In the genomic region with DNA sequence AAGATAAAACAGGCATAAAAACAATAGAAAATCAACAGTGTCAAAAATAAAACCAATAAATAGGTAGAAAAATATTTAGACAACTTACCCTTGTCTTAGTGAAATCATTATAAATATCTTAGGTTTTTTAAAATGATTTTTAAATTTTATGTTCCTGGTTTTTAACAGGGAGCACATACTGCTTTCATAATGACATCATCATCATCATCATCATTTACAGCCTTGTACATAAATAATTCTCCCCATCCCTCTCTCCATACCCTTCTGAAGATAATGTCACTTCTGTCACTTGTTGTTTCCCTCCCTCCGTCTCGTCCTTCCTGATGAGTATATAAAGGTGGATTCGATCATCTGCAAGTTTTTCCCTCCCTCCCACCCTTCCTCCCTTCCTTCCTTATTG, we compare ENCODE assay signal across 32 cellular contexts. TPM values are rescaled to one million over a fixed set of nuclear protein-coding genes. Genes with fewer than 3 reads are reported as not detected.
"Had no signal": no experiment of that assay in that cellular context is flagged by ENCODE, and none has a peak within 500 bp of the region (broad histone marks: within the 10 kb centered on the region; RNA-seq: fewer than 3 reads in every experiment).

No MANE protein-coding gene starts in this region.

- FAIRE-seq: urothelium cell line had no signal

- H3K4me3 ChIP-seq: stomach, suprapubic skin, testis, thoracic aorta, thyroid gland, tibial artery, tibial nerve, transverse colon, upper lobe of left lung, upper lobe of right lung, uterus, vagina had no signal

- H3K36me3 ChIP-seq: stomach, suprapubic skin, thoracic aorta, thyroid gland, tibial artery, tibial nerve, transverse colon, upper lobe of left lung, upper lobe of right lung, uterus, vagina had no signal

- H3K4me1 ChIP-seq: stomach, suprapubic skin, testis, thyroid gland, tibial artery, tibial nerve, transverse colon, upper lobe of left lung, upper lobe of right lung, uterus, vagina had no signal

- H3K4me3 Mint-ChIP-seq: stimulated activated effector memory CD8-positive, alpha-beta T cell treated with anti-CD3 and anti-CD28 coated beads, Interleukin-12 subunit alpha, Interleukin-12 subunit beta, amount 100 ng/mL, for 72 hours; stimulated activated memory B cell treated with anti-CD40 and anti-IgM and Interleukin-4, amounts not matched to agents 10 μg/mL and 1 μg/mL and 100 μg/mL, for 72 hours; stimulated activated naive B cell treated with anti-CD40 and anti-IgM and Interleukin-4, amounts not matched to agents 10 μg/mL and 1 μg/mL and 100 μg/mL, for 72 hours; stimulated activated naive CD8-positive, alpha-beta T cell treated with anti-CD3 and anti-CD28 coated beads, Interleukin-15, amount 100 ng/mL, for 72 hours; stimulated activated naive CD8-positive, alpha-beta T cell treated with anti-CD3 and anti-CD28 coated beads, Interleukin-15, Interleukin-2, amounts not matched to agents 100 ng/mL and 50 ng/mL, for 24 hours; type B pancreatic cell had no signal

- H3K9me3 Mint-ChIP-seq: type B pancreatic cell had no signal

- H3K9me3 ChIP-seq: stomach, suprapubic skin, testis, thoracic aorta, thyroid gland, tibial artery, tibial nerve, transverse colon, upper lobe of left lung, upper lobe of right lung, uterus, vagina had no signal

- H3K36me3 Mint-ChIP-seq: stimulated activated effector memory CD8-positive, alpha-beta T cell treated with anti-CD3 and anti-CD28 coated beads, Interleukin-12 subunit alpha, Interleukin-12 subunit beta, amount 100 ng/mL, for 72 hours; stimulated activated memory B cell treated with anti-CD40 and anti-IgM and Interleukin-4, amounts not matched to agents 10 μg/mL and 1 μg/mL and 100 μg/mL, for 72 hours; stimulated activated naive B cell treated with anti-CD40 and anti-IgM and Interleukin-4, amounts not matched to agents 10 μg/mL and 1 μg/mL and 100 μg/mL, for 72 hours; type B pancreatic cell had no signal

- DNase-seq: stimulated activated CD4-positive, alpha-beta T cell treated with anti-CD3 and anti-CD28 coated beads, Interleukin-2, amount 100 ng/mL, for 48 hours; stimulated activated CD4-positive, alpha-beta T cell treated with anti-CD3 and anti-CD28 coated beads, Interleukin-4, amount 100 ng/mL, for 1 hour; stimulated activated CD4-positive, alpha-beta T cell treated with anti-CD3 and anti-CD28 coated beads, Interleukin-4, amount 100 ng/mL, for 24 hours; stimulated activated CD4-positive, alpha-beta T cell treated with anti-CD3 and anti-CD28 coated beads, Interleukin-4, amount 100 ng/mL, for 4 hours; stimulated activated CD8-positive, alpha-beta memory T cell treated with anti-CD3 and anti-CD28 coated beads, Interleukin-4, amount 100 ng/mL, for 48 hours; stimulated activated naive B cell treated with anti-CD40 and anti-IgM and Interleukin-4, amounts not matched to agents 10 μg/mL and 1 μg/mL and 100 μg/mL, for 72 hours; stimulated activated naive CD4-positive, alpha-beta T cell; stimulated activated naive CD4-positive, alpha-beta T cell treated with Interleukin-2 at 50 U/mL for 16 hours; stimulated activated naive CD8-positive, alpha-beta T cell treated with anti-CD3 and anti-CD28 coated beads, Interleukin-15, amount 100 ng/mL, for 72 hours; stimulated activated naive CD8-positive, alpha-beta T cell treated with anti-CD3 and anti-CD28 coated beads, Interleukin-15, Interleukin-2, amounts not matched to agents 100 U/mL and 50 U/mL, for 24 hours; stomach; substantia nigra; testis; thyroid gland; tibial artery; transverse colon; trophoblast cell; upper lobe of left lung; upper lobe of right lung; uterus had no signal

- H3K27ac Mint-ChIP-seq: stimulated activated effector memory CD8-positive, alpha-beta T cell treated with anti-CD3 and anti-CD28 coated beads, Interleukin-12 subunit alpha, Interleukin-12 subunit beta, amount 100 ng/mL, for 72 hours; stimulated activated memory B cell treated with anti-CD40 and anti-IgM and Interleukin-4, amounts not matched to agents 10 μg/mL and 1 μg/mL and 100 μg/mL, for 72 hours; stimulated activated naive B cell treated with anti-CD40 and anti-IgM and Interleukin-4, amounts not matched to agents 10 μg/mL and 1 μg/mL and 100 μg/mL, for 72 hours; stimulated activated naive CD8-positive, alpha-beta T cell treated with anti-CD3 and anti-CD28 coated beads, Interleukin-15, amount 100 ng/mL, for 72 hours; stimulated activated naive CD8-positive, alpha-beta T cell treated with anti-CD3 and anti-CD28 coated beads, Interleukin-15, Interleukin-2, amounts not matched to agents 100 ng/mL and 50 ng/mL, for 24 hours; type B pancreatic cell had no signal

- H3K27me3 ChIP-seq: stomach, suprapubic skin, testis, thyroid gland, tibial artery, tibial nerve, transverse colon, upper lobe of left lung, upper lobe of right lung, uterus, vagina had no signal

- H3K27ac ChIP-seq: stomach, suprapubic skin, testis, thoracic aorta, thyroid gland, tibial artery, tibial nerve, transverse colon, upper lobe of left lung, upper lobe of right lung, uterus, vagina had no signal

- H3K27me3 Mint-ChIP-seq: stimulated activated memory B cell treated with anti-CD40 and anti-IgM and Interleukin-4, amounts not matched to agents 10 μg/mL and 1 μg/mL and 100 μg/mL, for 72 hours; stimulated activated naive B cell treated with anti-CD40 and anti-IgM and Interleukin-4, amounts not matched to agents 10 μg/mL and 1 μg/mL and 100 μg/mL, for 72 hours; stimulated activated naive CD8-positive, alpha-beta T cell treated with anti-CD3 and anti-CD28 coated beads, Interleukin-15, amount 100 ng/mL, for 72 hours; stimulated activated naive CD8-positive, alpha-beta T cell treated with anti-CD3 and anti-CD28 coated beads, Interleukin-15, Interleukin-2, amounts not matched to agents 100 ng/mL and 50 ng/mL, for 24 hours; type B pancreatic cell had no signal

- ATAC-seq: stimulated activated effector memory CD8-positive, alpha-beta T cell treated with anti-CD3 and anti-CD28 coated beads, Interleukin-12 subunit alpha, Interleukin-12 subunit beta, amount 100 ng/mL, for 72 hours; stimulated activated memory B cell treated with anti-CD40 and anti-IgM and Interleukin-4, amounts not matched to agents 10 μg/mL and 1 μg/mL and 100 μg/mL, for 72 hours; stimulated activated naive B cell treated with anti-CD40 and anti-IgM and Interleukin-4, amounts not matched to agents 10 μg/mL and 1 μg/mL and 100 μg/mL, for 72 hours; stimulated activated naive CD8-positive, alpha-beta T cell treated with anti-CD3 and anti-CD28 coated beads, Interleukin-15, amount 100 ng/mL, for 72 hours; stimulated activated naive CD8-positive, alpha-beta T cell treated with anti-CD3 and anti-CD28 coated beads, Interleukin-15, Interleukin-2, amounts not matched to agents 100 U/mL and 50 U/mL, for 24 hours; upper lobe of right lung had no signal

- H3K4me1 Mint-ChIP-seq: stimulated activated effector memory CD8-positive, alpha-beta T cell treated with anti-CD3 and anti-CD28 coated beads, Interleukin-12 subunit alpha, Interleukin-12 subunit beta, amount 100 ng/mL, for 72 hours; stimulated activated memory B cell treated with anti-CD40 and anti-IgM and Interleukin-4, amounts not matched to agents 10 μg/mL and 1 μg/mL and 100 μg/mL, for 72 hours; stimulated activated naive B cell treated with anti-CD40 and anti-IgM and Interleukin-4, amounts not matched to agents 10 μg/mL and 1 μg/mL and 100 μg/mL, for 72 hours; stimulated activated naive CD8-positive, alpha-beta T cell treated with anti-CD3 and anti-CD28 coated beads, Interleukin-15, amount 100 ng/mL, for 72 hours had no signal

RNA-seq across cellular contexts. Expression of gene CDH9, which starts 56.6 kb away (rescaled TPM):
- total RNA-seq: subcutaneous adipose tissue, suprapubic skin, thoracic aorta, thyroid gland, tibial nerve, transverse colon, upper lobe of left lung, upper lobe of right lung, ureter, vagina had no signal
- polyA plus RNA-seq: stomach, urinary bladder had no signal
